Comparison of ENCODE assay signal across 22 cellular contexts in the genomic region with DNA sequence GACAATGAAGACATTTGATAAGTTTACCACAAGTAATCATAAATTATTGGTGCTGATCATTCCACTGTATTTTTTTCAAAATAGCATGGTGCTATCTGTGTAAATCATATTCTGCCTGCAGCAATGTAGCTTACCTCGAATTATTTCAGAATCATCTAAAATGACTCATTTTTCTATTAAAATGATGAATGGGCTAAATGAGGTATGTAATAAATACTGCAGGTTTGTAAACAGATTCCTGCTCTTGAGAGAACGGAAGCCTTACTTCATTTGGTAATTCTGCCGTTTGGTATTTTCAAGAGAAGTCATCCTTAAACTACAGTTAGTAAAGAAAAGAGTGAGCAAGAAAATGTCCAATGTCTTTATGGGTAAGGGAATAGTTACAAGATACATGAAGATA.
"Had no signal": no experiment of that assay in that cellular context is flagged by ENCODE, and none has a peak within 500 bp of the region (broad histone marks: within the 10 kb centered on the region; RNA-seq: fewer than 3 reads in every experiment).

No MANE protein-coding gene starts in this region.

- H3K4me3 Mint-ChIP-seq: natural killer cell; stimulated activated memory B cell treated with anti-CD40 and anti-IgM and Interleukin-4, amounts not matched to agents 10 μg/mL and 1 μg/mL and 100 μg/mL, for 72 hours; type B pancreatic cell had no signal

- H3K27me3 Mint-ChIP-seq: stimulated activated memory B cell treated with anti-CD40 and anti-IgM and Interleukin-4, amounts not matched to agents 10 μg/mL and 1 μg/mL and 100 μg/mL, for 72 hours; type B pancreatic cell had no signal

- H3K27ac ChIP-seq: dorsolateral prefrontal cortex, lower lobe of right lung, ovary, psoas muscle, sigmoid colon, testis, tibial artery had no signal

- H3K27me3 ChIP-seq: dorsolateral prefrontal cortex, ovary, sigmoid colon, testis, tibial artery had no signal

- H3K4me3 ChIP-seq: dorsolateral prefrontal cortex, lower lobe of right lung, ovary, psoas muscle, sigmoid colon, testis, tibial artery had no signal

- H3K9me3 ChIP-seq: lower lobe of right lung, ovary, psoas muscle, sigmoid colon, testis, tibial artery had no signal

- H3K9me3 Mint-ChIP-seq: natural killer cell; stimulated activated memory B cell treated with anti-CD40 and anti-IgM and Interleukin-4, amounts not matched to agents 10 μg/mL and 1 μg/mL and 100 μg/mL, for 72 hours; type B pancreatic cell had no signal

- DNase-seq: dorsolateral prefrontal cortex; effector CD4-positive, alpha-beta T cell; hypothalamus; left ventricle myocardium superior; lower lobe of right lung; natural killer cell; occipital lobe; ovary; posterior cingulate gyrus; psoas muscle; right cardiac atrium; sigmoid colon; stimulated activated CD4-positive, alpha-beta T cell treated with anti-CD3 and anti-CD28 coated beads, Interleukin-2, amount 100 ng/mL, for 24 hours; stimulated activated CD4-positive, alpha-beta T cell treated with anti-CD3 and anti-CD28 coated beads, Interleukin-4, amount 100 ng/mL, for 24 hours; stimulated activated naive CD8-positive, alpha-beta T cell treated with anti-CD3 and anti-CD28 coated beads, Interleukin-15, Interleukin-2, amounts not matched to agents 100 U/mL and 50 U/mL, for 24 hours; substantia nigra; testis; tibial artery had no signal

- H3K4me1 ChIP-seq: psoas muscle, testis, tibial artery had no signal

- ATAC-seq: left ventricle myocardium superior; lower lobe of right lung; natural killer cell; psoas muscle; right cardiac atrium; stimulated activated memory B cell treated with anti-CD40 and anti-IgM and Interleukin-4, amounts not matched to agents 10 μg/mL and 1 μg/mL and 100 μg/mL, for 72 hours; stimulated activated naive CD8-positive, alpha-beta T cell treated with anti-CD3 and anti-CD28 coated beads, Interleukin-15, Interleukin-2, amounts not matched to agents 100 U/mL and 50 U/mL, for 24 hours had no signal

- FAIRE-seq: frontal cortex, keratinocyte had no signal

- H3K36me3 Mint-ChIP-seq: natural killer cell, type B pancreatic cell had no signal

- H3K27ac Mint-ChIP-seq: stimulated activated memory B cell treated with anti-CD40 and anti-IgM and Interleukin-4, amounts not matched to agents 10 μg/mL and 1 μg/mL and 100 μg/mL, for 72 hours; type B pancreatic cell had no signal

- H3K36me3 ChIP-seq: lower lobe of right lung, ovary, sigmoid colon, tibial artery had no signal
